ENCODE assay signal across 9 cellular contexts in genomic region chr1:209576798-209577197, GRCh38. TPM values are rescaled to one million over a fixed set of nuclear protein-coding genes. Genes with fewer than 3 reads are reported as not detected.
DNase-seq lines count a peak whose midpoint lies in the region; ATAC-seq and TF ChIP-seq lines count a peak whose summit lies in the region.
"Had no signal": no experiment of that assay in that cellular context is flagged by ENCODE, and none has a peak within 500 bp of the region (broad histone marks: within the 10 kb centered on the region; RNA-seq: fewer than 3 reads in every experiment).

No MANE protein-coding gene starts in this region.

- H3K4me1 ChIP-seq in naive thymus-derived CD4-positive, alpha-beta T cell (ENCODE audit: control insufficient read depth in 2 of 2, insufficient read depth in 2 of 2, low read length in 2 of 2), result no peaks in the 10 kb centered on the region

- H3K36me3 ChIP-seq in naive thymus-derived CD4-positive, alpha-beta T cell (ENCODE audit: control insufficient read depth in 2 of 3, insufficient read depth in 3 of 3, low read length in 3 of 3), result no peaks in the 10 kb centered on the region

- ATAC-seq in HG03521 (IDR thresholded peaks at IDR 0.05; ENCODE audit: unreplicated experiment), result peak; percentile 79
- peak; percentile 85 for ATAC-seq in naive thymus-derived CD4-positive, alpha-beta T cell
- peak; percentile 82 to 86 for ATAC-seq in stimulated activated naive B cell treated with anti-CD40 and anti-IgM and Interleukin-4, amounts not matched to agents 10 μg/mL and 1 μg/mL and 100 μg/mL, for 72 hours (replicated peaks)

- DNase-seq in C1 segment of cervical spinal cord (lab: John Stamatoyannopoulos, UW), result peak in 13 of 14 donors; percentile 8 to 77 (median 43)
- peak; percentile 75 for DNase-seq in GM19240 (ENCODE audit: insufficient read length, low spot score)
- DNase-seq in NCI-H82 treated with DMSO at 0.1 percent for 48 hours (lab: John Stamatoyannopoulos, UW; ENCODE audit: unreplicated experiment), result peak; percentile 35
- peak; percentile 7 for DNase-seq in activated CD8-positive, alpha-beta memory T cell treated with anti-CD3 and anti-CD28 coated beads, Interleukin-2, amount 50 U/mL, for 1 hour (ENCODE audit: extremely low read depth)
- DNase-seq in epithelial cell of proximal tubule (ENCODE audit: low read depth), result no peak
- DNase-seq in naive thymus-derived CD4-positive, alpha-beta T cell, result peak in 8 of 9 donors; percentile 29 to 77 (median 47)
- peak; percentile 39 for DNase-seq in stimulated activated naive B cell treated with anti-CD40 and anti-IgM and Interleukin-4, amounts not matched to agents 10 μg/mL and 1 μg/mL and 100 μg/mL, for 72 hours

- no peak overlapping the region for H3K4me3 Mint-ChIP-seq in naive thymus-derived CD4-positive, alpha-beta T cell
- no peak overlapping the region for H3K4me3 Mint-ChIP-seq in stimulated activated naive B cell treated with anti-CD40 and anti-IgM and Interleukin-4, amounts not matched to agents 10 μg/mL and 1 μg/mL and 100 μg/mL, for 72 hours
- H3K4me3 Mint-ChIP-seq: IgD-negative memory B cell had no signal

- no peak overlapping the region for H3K4me3 ChIP-seq in epithelial cell of proximal tubule (ENCODE audit: low read depth, low read length)
- no peak overlapping the region for H3K4me3 ChIP-seq in naive thymus-derived CD4-positive, alpha-beta T cell (ENCODE audit: low read length)

- intact Hi-C loops in naive thymus-derived CD4-positive, alpha-beta T cell (cut with micrococcal nuclease), result loop anchor here (1.0 to 5.0 kb wide), 5 partner anchors 51 to 251 kb away; partner anchors contain the start of gene UTP25 (in 1 of the 2)

- POLR2A ChIA-PET in naive thymus-derived CD4-positive, alpha-beta T cell (lab: Charles Lee), result no interaction called here

- H3K4me1 Mint-ChIP-seq in naive thymus-derived CD4-positive, alpha-beta T cell, result peaks cover 0 to 6% (median 0%) of the 10 kb centered on the region in 7 donors
- H3K4me1 Mint-ChIP-seq in stimulated activated naive B cell treated with anti-CD40 and anti-IgM and Interleukin-4, amounts not matched to agents 10 μg/mL and 1 μg/mL and 100 μg/mL, for 72 hours, result no peaks in the 10 kb centered on the region
- H3K4me1 Mint-ChIP-seq: IgD-negative memory B cell had no signal

- peak; percentile 96 for TF ChIP-seq CTCF in epithelial cell of proximal tubule (conservative IDR thresholded peaks at IDR 0.05; ENCODE audit: low read depth, low read length)

- CTCF ChIA-PET in naive thymus-derived CD4-positive, alpha-beta T cell (lab: Charles Lee), result interaction anchor here (0.6 to 2.1 kb wide), 11 partner anchors 9 to 251 kb away, joined by 3 to 12 read pairs (median 3); partner anchors contain the start of gene UTP25

- H3K27me3 ChIP-seq in naive thymus-derived CD4-positive, alpha-beta T cell (ENCODE audit: control insufficient read depth in 2 of 2, insufficient read depth in 2 of 2, low read length in 2 of 2), result no peaks in the 10 kb centered on the region

- peaks cover 0 to 35% (median 5%) of the 10 kb centered on the region in 5 donors for H3K27me3 Mint-ChIP-seq in naive thymus-derived CD4-positive, alpha-beta T cell
- peaks cover 14 to 34% of the 10 kb centered on the region in 2 donors for H3K27me3 Mint-ChIP-seq in stimulated activated naive B cell treated with anti-CD40 and anti-IgM and Interleukin-4, amounts not matched to agents 10 μg/mL and 1 μg/mL and 100 μg/mL, for 72 hours

- H3K27ac Mint-ChIP-seq in naive thymus-derived CD4-positive, alpha-beta T cell, result no peak overlapping the region
- H3K27ac Mint-ChIP-seq in stimulated activated naive B cell treated with anti-CD40 and anti-IgM and Interleukin-4, amounts not matched to agents 10 μg/mL and 1 μg/mL and 100 μg/mL, for 72 hours, result no peak overlapping the region
- H3K27ac Mint-ChIP-seq: IgD-negative memory B cell had no signal

- no peaks in the 10 kb centered on the region for H3K9me3 Mint-ChIP-seq in naive thymus-derived CD4-positive, alpha-beta T cell
- H3K9me3 Mint-ChIP-seq in stimulated activated naive B cell treated with anti-CD40 and anti-IgM and Interleukin-4, amounts not matched to agents 10 μg/mL and 1 μg/mL and 100 μg/mL, for 72 hours, result no peaks in the 10 kb centered on the region
- H3K9me3 Mint-ChIP-seq: IgD-negative memory B cell had no signal

- H3K9me3 ChIP-seq in naive thymus-derived CD4-positive, alpha-beta T cell (ENCODE audit: control insufficient read depth in 2 of 3, low read length in 3 of 3), result no peaks in the 10 kb centered on the region

- H3K27ac ChIP-seq in naive thymus-derived CD4-positive, alpha-beta T cell (ENCODE audit: low read depth, low read length), result no peak overlapping the region

- H3K36me3 Mint-ChIP-seq in naive thymus-derived CD4-positive, alpha-beta T cell, result no peaks in the 10 kb centered on the region
- no peaks in the 10 kb centered on the region for H3K36me3 Mint-ChIP-seq in stimulated activated naive B cell treated with anti-CD40 and anti-IgM and Interleukin-4, amounts not matched to agents 10 μg/mL and 1 μg/mL and 100 μg/mL, for 72 hours
- H3K36me3 Mint-ChIP-seq: IgD-negative memory B cell had no signal

RNA-seq across cellular contexts. Expression of gene CAMK1G, which starts 6.7 kb away (rescaled TPM):
- 0.23 TPM in 1 of 2 replicates, not detected in the other for total RNA-seq in epithelial cell of proximal tubule
- total RNA-seq in naive thymus-derived CD4-positive, alpha-beta T cell, result not detected
- not detected for polyA plus RNA-seq in naive thymus-derived CD4-positive, alpha-beta T cell
- polyA plus RNA-seq: IgD-negative memory B cell had no signal
